In the genomic region with DNA sequence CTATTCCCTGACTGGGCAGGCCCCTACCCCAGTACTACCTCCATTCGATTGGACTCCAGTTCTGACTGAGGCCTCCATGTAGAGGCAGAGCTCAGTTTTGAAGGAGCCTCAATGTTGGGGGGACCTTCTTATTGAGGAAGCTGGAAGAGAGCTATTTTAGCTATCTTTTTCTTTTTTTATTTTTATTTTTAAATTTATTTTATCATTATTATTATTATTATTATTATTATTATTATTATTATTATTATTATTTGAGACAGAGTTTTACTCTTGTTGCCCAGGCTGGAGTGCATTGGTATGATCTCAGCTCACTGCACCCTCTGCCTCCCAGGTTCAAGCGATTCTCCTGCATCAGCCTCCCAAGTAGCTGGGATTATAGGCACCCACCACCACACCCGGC, we compare ENCODE assay signal across 3 cellular contexts. TPM values are rescaled to one million over a fixed set of nuclear protein-coding genes. Genes with fewer than 3 reads are reported as not detected.
"Had no signal": no experiment of that assay in that cellular context is flagged by ENCODE, and none has a peak within 500 bp of the region (broad histone marks: within the 10 kb centered on the region; RNA-seq: fewer than 3 reads in every experiment).

No MANE protein-coding gene starts in this region.

RNA-seq across cellular contexts. Expression of a gene that starts 55.2 kb away (rescaled TPM):
- total RNA-seq: HT-29, HT1080, K562 had no signal
- polyA plus RNA-seq: K562 had no signal
